In the genomic region with DNA sequence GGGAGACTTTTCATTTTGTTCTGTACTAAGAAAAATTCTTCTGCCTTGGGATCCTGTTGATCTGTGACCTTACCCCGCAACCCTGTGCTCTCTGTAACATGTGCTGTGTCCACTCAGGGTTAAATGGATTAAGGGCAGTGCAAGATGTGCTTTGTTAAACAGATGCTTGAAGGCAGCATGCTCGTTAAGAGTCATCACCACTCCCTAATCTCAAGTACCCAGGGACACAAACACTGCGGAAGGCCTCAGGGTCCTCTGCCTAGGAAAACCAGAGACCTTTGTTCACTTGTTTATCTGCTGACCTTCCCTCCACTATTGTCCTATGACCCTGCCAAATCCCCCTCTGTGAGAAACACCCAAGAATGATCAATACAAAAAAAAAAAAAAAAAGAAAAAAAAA, we compare ENCODE assay signal across 1 cellular context.
TF ChIP-seq lines count a peak whose summit lies in the region.

No MANE protein-coding gene starts in this region.

TF ChIP-seq in K562, 482 proteins besides CTCF, POLR2A, EP300 and RAD21:
- peak; percentile 25 for TF ChIP-seq CBFA2T3 (IDR thresholded peaks at IDR 0.05)
